Comparison of ENCODE assay signal across 1 cellular context in genomic region chr2:147554708-147555107, GRCh38.
TF ChIP-seq lines count a peak whose summit lies in the region.

No MANE protein-coding gene starts in this region.

TF ChIP-seq in liver, 16 proteins besides CTCF, POLR2A, EP300 and RAD21 (continued from another document):
- TF ChIP-seq REST (IDR thresholded peaks at IDR 0.05), result no peak
- TF ChIP-seq YY1 (IDR thresholded peaks at IDR 0.05), result no peak
- no peak for TF ChIP-seq GABPA (IDR thresholded peaks at IDR 0.05 in 1 of 2, conservative IDR thresholded peaks at IDR 0.05 in 1 of 2)
- TF ChIP-seq HNF4G (IDR thresholded peaks at IDR 0.05), result no peak
- no peak for TF ChIP-seq SP1 (IDR thresholded peaks at IDR 0.05)
